In genomic region chr17:81142301-81143199, GRCh38 we compare ENCODE assay signal across 1 cellular context.
TF ChIP-seq lines count a peak whose summit lies in the region.

No MANE protein-coding gene starts in this region.

TF ChIP-seq in HepG2, 621 proteins besides CTCF, POLR2A, EP300 and RAD21 (continued from another document and continues in another):
- TF ChIP-seq ZNF883 (CRISPR knock-in tag; IDR thresholded peaks at IDR 0.05; ENCODE audit: not compliant biosample characterization) (peak; percentile 91), ZNF546 (CRISPR knock-in tag; conservative IDR thresholded peaks at IDR 0.05) (no peak), HINFP (CRISPR knock-in tag; IDR thresholded peaks at IDR 0.05; ENCODE audit: low read depth) (0 out of 2 replicates have a peak, but pooled peaks have one; percentile 5), MAFG (CRISPR knock-in tag; IDR thresholded peaks at IDR 0.05) (no peak), TFDP1 (CRISPR knock-in tag; IDR thresholded peaks at IDR 0.05; ENCODE audit: borderline replicate concordance) (0 out of 2 replicates have a peak, but pooled peaks have one; percentile 40), ARNT2 (CRISPR knock-in tag; IDR thresholded peaks at IDR 0.05; ENCODE audit: low read depth) (peak; percentile 78; the same call in 1 of the 2 replicates), SMARCE1 (IDR thresholded peaks at IDR 0.05; ENCODE audit: borderline replicate concordance) (no peak), NFYB (CRISPR knock-in tag; IDR thresholded peaks at IDR 0.05) (no peak), PCBP2 (optimal IDR thresholded peaks at IDR 0.05; ENCODE audit: low read depth, low read length, poor library complexity, severe bottlenecking) (no peak), HMGXB3 (CRISPR knock-in tag; IDR thresholded peaks at IDR 0.05; ENCODE audit: borderline replicate concordance) (peak; percentile 23; the same call in 1 of the 2 replicates), ZNF260 (CRISPR knock-in tag; IDR thresholded peaks at IDR 0.05; ENCODE audit: borderline replicate concordance, low read depth) (no peak), PRDM10 (CRISPR knock-in tag; IDR thresholded peaks at IDR 0.05; ENCODE audit: low read depth) (0 out of 2 replicates have a peak, but pooled peaks have one; percentile 55), ZNF333 (CRISPR knock-in tag; IDR thresholded peaks at IDR 0.05; ENCODE audit: borderline replicate concordance) (no peak), FOXK1 (CRISPR knock-in tag; IDR thresholded peaks at IDR 0.05; ENCODE audit: borderline replicate concordance, low read depth) (0 out of 2 replicates have a peak, but pooled peaks have one; percentile 27), ZNF644 (CRISPR knock-in tag; IDR thresholded peaks at IDR 0.05; ENCODE audit: low read depth) (no peak), FOXA3 (CRISPR knock-in tag; IDR thresholded peaks at IDR 0.05) (peak; percentile 56), SMC3 (IDR thresholded peaks at IDR 0.05; ENCODE audit: low read length) (peak; percentile 96), ZNF792 (CRISPR knock-in tag; IDR thresholded peaks at IDR 0.05) (no peak; the same call in 1 of the 2 replicates), PAF1 (CRISPR knock-in tag; IDR thresholded peaks at IDR 0.05) (no peak), AHR (CRISPR knock-in tag; IDR thresholded peaks at IDR 0.05) (peak; percentile 48; the same call in 1 of the 2 replicates), ZNF761 (CRISPR knock-in tag; conservative IDR thresholded peaks at IDR 0.05) (no peak), TEAD2 (CRISPR knock-in tag; IDR thresholded peaks at IDR 0.05) (no peak), ZNF775 (CRISPR knock-in tag; IDR thresholded peaks at IDR 0.05; ENCODE audit: borderline replicate concordance) (no peak), ZBTB21 (CRISPR knock-in tag; IDR thresholded peaks at IDR 0.05) (no peak), HIC2 (CRISPR knock-in tag; IDR thresholded peaks at IDR 0.05; ENCODE audit: low read depth) (peak; percentile 52; the same call in 1 of the 2 replicates), MBNL3 (CRISPR knock-in tag; conservative IDR thresholded peaks at IDR 0.05) (no peak), YY1 (IDR thresholded peaks at IDR 0.05; ENCODE audit: insufficient read depth, insufficient replicate concordance, low read depth, low read length) (peak; percentile 54), SPEN (CRISPR knock-in tag; IDR thresholded peaks at IDR 0.05; ENCODE audit: low read depth) (peak; percentile 57; the same call in 1 of the 2 replicates), FOXP1 (IDR thresholded peaks at IDR 0.05) (no peak), FOXP1 (CRISPR knock-in tag; IDR thresholded peaks at IDR 0.05) (no peak), IRF9 (CRISPR knock-in tag; IDR thresholded peaks at IDR 0.05; ENCODE audit: borderline replicate concordance) (no peak)
- TF ChIP-seq, protein P1, sequence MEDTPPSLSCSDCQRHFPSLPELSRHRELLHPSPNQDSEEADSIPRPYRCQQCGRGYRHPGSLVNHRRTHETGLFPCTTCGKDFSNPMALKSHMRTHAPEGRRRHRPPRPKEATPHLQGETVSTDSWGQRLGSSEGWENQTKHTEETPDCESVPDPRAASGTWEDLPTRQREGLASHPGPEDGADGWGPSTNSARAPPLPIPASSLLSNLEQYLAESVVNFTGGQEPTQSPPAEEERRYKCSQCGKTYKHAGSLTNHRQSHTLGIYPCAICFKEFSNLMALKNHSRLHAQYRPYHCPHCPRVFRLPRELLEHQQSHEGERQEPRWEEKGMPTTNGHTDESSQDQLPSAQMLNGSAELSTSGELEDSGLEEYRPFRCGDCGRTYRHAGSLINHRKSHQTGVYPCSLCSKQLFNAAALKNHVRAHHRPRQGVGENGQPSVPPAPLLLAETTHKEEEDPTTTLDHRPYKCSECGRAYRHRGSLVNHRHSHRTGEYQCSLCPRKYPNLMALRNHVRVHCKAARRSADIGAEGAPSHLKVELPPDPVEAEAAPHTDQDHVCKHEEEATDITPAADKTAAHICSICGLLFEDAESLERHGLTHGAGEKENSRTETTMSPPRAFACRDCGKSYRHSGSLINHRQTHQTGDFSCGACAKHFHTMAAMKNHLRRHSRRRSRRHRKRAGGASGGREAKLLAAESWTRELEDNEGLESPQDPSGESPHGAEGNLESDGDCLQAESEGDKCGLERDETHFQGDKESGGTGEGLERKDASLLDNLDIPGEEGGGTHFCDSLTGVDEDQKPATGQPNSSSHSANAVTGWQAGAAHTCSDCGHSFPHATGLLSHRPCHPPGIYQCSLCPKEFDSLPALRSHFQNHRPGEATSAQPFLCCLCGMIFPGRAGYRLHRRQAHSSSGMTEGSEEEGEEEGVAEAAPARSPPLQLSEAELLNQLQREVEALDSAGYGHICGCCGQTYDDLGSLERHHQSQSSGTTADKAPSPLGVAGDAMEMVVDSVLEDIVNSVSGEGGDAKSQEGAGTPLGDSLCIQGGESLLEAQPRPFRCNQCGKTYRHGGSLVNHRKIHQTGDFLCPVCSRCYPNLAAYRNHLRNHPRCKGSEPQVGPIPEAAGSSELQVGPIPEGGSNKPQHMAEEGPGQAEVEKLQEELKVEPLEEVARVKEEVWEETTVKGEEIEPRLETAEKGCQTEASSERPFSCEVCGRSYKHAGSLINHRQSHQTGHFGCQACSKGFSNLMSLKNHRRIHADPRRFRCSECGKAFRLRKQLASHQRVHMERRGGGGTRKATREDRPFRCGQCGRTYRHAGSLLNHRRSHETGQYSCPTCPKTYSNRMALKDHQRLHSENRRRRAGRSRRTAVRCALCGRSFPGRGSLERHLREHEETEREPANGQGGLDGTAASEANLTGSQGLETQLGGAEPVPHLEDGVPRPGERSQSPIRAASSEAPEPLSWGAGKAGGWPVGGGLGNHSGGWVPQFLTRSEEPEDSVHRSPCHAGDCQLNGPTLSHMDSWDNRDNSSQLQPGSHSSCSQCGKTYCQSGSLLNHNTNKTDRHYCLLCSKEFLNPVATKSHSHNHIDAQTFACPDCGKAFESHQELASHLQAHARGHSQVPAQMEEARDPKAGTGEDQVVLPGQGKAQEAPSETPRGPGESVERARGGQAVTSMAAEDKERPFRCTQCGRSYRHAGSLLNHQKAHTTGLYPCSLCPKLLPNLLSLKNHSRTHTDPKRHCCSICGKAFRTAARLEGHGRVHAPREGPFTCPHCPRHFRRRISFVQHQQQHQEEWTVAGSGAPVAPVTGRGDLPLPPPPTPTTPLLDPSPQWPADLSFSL (CRISPR knock-in tag; IDR thresholded peaks at IDR 0.05) = 0 out of 2 replicates have a peak, but pooled peaks have one; percentile 52
- TF ChIP-seq, protein P2, sequence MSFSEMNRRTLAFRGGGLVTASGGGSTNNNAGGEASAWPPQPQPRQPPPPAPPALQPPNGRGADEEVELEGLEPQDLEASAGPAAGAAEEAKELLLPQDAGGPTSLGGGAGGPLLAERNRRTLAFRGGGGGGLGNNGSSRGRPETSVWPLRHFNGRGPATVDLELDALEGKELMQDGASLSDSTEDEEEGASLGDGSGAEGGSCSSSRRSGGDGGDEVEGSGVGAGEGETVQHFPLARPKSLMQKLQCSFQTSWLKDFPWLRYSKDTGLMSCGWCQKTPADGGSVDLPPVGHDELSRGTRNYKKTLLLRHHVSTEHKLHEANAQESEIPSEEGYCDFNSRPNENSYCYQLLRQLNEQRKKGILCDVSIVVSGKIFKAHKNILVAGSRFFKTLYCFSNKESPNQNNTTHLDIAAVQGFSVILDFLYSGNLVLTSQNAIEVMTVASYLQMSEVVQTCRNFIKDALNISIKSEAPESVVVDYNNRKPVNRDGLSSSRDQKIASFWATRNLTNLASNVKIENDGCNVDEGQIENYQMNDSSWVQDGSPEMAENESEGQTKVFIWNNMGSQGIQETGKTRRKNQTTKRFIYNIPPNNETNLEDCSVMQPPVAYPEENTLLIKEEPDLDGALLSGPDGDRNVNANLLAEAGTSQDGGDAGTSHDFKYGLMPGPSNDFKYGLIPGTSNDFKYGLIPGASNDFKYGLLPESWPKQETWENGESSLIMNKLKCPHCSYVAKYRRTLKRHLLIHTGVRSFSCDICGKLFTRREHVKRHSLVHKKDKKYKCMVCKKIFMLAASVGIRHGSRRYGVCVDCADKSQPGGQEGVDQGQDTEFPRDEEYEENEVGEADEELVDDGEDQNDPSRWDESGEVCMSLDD (CRISPR knock-in tag; IDR thresholded peaks at IDR 0.05; ENCODE audit: borderline replicate concordance) = no peak
